In genomic region chr17:76279742-76280287, GRCh38 we compare ENCODE assay signal across 1 cellular context.
TF ChIP-seq lines count a peak whose summit lies in the region.

No MANE protein-coding gene starts in this region.

TF ChIP-seq in HCT116, 20 proteins besides CTCF, POLR2A, EP300 and RAD21 (continued from another document):
- TF ChIP-seq, protein P1, sequence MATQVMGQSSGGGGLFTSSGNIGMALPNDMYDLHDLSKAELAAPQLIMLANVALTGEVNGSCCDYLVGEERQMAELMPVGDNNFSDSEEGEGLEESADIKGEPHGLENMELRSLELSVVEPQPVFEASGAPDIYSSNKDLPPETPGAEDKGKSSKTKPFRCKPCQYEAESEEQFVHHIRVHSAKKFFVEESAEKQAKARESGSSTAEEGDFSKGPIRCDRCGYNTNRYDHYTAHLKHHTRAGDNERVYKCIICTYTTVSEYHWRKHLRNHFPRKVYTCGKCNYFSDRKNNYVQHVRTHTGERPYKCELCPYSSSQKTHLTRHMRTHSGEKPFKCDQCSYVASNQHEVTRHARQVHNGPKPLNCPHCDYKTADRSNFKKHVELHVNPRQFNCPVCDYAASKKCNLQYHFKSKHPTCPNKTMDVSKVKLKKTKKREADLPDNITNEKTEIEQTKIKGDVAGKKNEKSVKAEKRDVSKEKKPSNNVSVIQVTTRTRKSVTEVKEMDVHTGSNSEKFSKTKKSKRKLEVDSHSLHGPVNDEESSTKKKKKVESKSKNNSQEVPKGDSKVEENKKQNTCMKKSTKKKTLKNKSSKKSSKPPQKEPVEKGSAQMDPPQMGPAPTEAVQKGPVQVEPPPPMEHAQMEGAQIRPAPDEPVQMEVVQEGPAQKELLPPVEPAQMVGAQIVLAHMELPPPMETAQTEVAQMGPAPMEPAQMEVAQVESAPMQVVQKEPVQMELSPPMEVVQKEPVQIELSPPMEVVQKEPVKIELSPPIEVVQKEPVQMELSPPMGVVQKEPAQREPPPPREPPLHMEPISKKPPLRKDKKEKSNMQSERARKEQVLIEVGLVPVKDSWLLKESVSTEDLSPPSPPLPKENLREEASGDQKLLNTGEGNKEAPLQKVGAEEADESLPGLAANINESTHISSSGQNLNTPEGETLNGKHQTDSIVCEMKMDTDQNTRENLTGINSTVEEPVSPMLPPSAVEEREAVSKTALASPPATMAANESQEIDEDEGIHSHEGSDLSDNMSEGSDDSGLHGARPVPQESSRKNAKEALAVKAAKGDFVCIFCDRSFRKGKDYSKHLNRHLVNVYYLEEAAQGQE (IDR thresholded peaks at IDR 0.05; ENCODE audit: low read depth) = no peak
- TF ChIP-seq EGR1 (IDR thresholded peaks at IDR 0.05; ENCODE audit: low read depth) (no peak), ZBTB33 (IDR thresholded peaks at IDR 0.05; ENCODE audit: extremely low read depth, insufficient replicate concordance, low read length) (no peak), SIN3A (IDR thresholded peaks at IDR 0.05; ENCODE audit: low read depth) (no peak), JUND (IDR thresholded peaks at IDR 0.05) (no peak)
